Comparison of ENCODE assay signal across 12 cellular contexts in the genomic region with DNA sequence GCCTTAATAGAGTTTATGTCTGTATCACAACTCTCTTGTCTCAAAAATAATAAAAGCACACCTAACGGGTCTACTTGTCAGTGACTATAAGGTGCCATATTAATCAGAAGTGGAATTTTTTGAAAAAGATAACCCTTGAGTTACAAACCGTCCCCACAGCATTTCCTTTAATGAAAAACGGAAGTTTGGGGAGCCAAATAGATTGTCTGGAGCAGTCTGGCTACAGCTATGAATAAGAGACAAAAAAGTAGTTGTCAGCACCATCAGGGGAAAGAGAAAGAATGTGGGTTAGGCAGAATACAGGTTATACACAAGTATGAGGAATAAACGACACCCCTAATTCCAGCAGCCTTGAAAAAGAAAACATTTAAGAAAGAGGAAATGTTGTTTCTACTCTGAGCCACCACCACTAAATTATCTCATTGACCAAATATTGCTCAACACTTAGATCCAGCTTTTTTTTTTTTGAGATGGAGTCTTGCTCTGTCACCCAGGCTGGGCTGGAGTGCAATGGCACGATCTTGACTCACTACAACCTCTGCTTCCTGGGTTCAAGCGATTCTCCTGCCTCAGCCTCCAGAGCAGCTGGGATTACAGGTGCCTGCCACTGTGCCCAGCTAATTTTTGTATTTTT. TPM values are rescaled to one million over a fixed set of nuclear protein-coding genes. Genes with fewer than 3 reads are reported as not detected.
DNase-seq lines count a peak whose midpoint lies in the region; ATAC-seq and TF ChIP-seq lines count a peak whose summit lies in the region.
"Had no signal": no experiment of that assay in that cellular context is flagged by ENCODE, and none has a peak within 500 bp of the region (broad histone marks: within the 10 kb centered on the region; RNA-seq: fewer than 3 reads in every experiment).

No MANE protein-coding gene starts in this region.

- peak; percentile 72 for ATAC-seq in naive thymus-derived CD4-positive, alpha-beta T cell
- ATAC-seq in GM19324 (IDR thresholded peaks at IDR 0.05; ENCODE audit: low FRiP score, unreplicated experiment) = no peak
- no peak for ATAC-seq in HG02588 (IDR thresholded peaks at IDR 0.05; ENCODE audit: unreplicated experiment)
- no peak for ATAC-seq in left colon

- no peaks in the 10 kb centered on the region for H3K9me3 ChIP-seq in naive thymus-derived CD4-positive, alpha-beta T cell (ENCODE audit: control insufficient read depth in 2 of 3, low read length in 3 of 3)
- H3K9me3 ChIP-seq in thyroid gland = no peaks in the 10 kb centered on the region

- POLR2A ChIA-PET in naive thymus-derived CD4-positive, alpha-beta T cell (lab: Charles Lee) = no interaction called here

- H3K27me3 Mint-ChIP-seq in naive thymus-derived CD4-positive, alpha-beta T cell = peaks cover 0 to 18% (median 0%) of the 10 kb centered on the region in 5 donors

- H3K4me3 ChIP-seq in naive thymus-derived CD4-positive, alpha-beta T cell (ENCODE audit: low read length) = no peak overlapping the region
- H3K4me3 ChIP-seq in thyroid gland (replicated peaks in 1 of 3) = no peak overlapping the region
- H3K4me3 ChIP-seq: coronary artery, hepatocyte had no signal

- TF ChIP-seq CTCF in thyroid gland (IDR thresholded peaks at IDR 0.05) = no peak

- H3K4me3 Mint-ChIP-seq in naive thymus-derived CD4-positive, alpha-beta T cell = no peak overlapping the region

- H3K4me1 Mint-ChIP-seq in naive thymus-derived CD4-positive, alpha-beta T cell = peaks cover 0 to 4% (median 0%) of the 10 kb centered on the region in 7 donors

- no peaks in the 10 kb centered on the region for H3K36me3 ChIP-seq in naive thymus-derived CD4-positive, alpha-beta T cell (ENCODE audit: control insufficient read depth in 2 of 3, insufficient read depth in 3 of 3, low read length in 3 of 3)
- no peaks in the 10 kb centered on the region for H3K36me3 ChIP-seq in thyroid gland

- H3K9me3 Mint-ChIP-seq in naive thymus-derived CD4-positive, alpha-beta T cell = peaks cover 0 to 2% (median 0%) of the 10 kb centered on the region in 11 donors

- CTCF ChIA-PET in naive thymus-derived CD4-positive, alpha-beta T cell (lab: Charles Lee) = no interaction called here

- no peaks in the 10 kb centered on the region for H3K36me3 Mint-ChIP-seq in naive thymus-derived CD4-positive, alpha-beta T cell

- peak; percentile 61 for DNase-seq in EH (ENCODE audit: low read depth)
- DNase-seq in NOMO-1 treated with DMSO at 0.1 percent for 48 hours (lab: John Stamatoyannopoulos, UW; ENCODE audit: unreplicated experiment) = peak; percentile 87
- peak; percentile 25 to 62 for DNase-seq in erythroblast (lab: John Stamatoyannopoulos, UW)
- DNase-seq in naive thymus-derived CD4-positive, alpha-beta T cell = no peak
- DNase-seq in left colon = no peak
- DNase-seq in thyroid gland = no peak
- DNase-seq: activated CD4-positive, alpha-beta T cell treated with anti-CD3 and anti-CD28 coated beads for 4 hours; NCI-H2227 treated with DMSO at 0.1 percent for 48 hours had no signal

- no peak overlapping the region for H3K27ac Mint-ChIP-seq in naive thymus-derived CD4-positive, alpha-beta T cell

- WGBS in thyroid gland, 2 donors = 69% methylated on average over 6 of the region's 6 CpGs

- TF ChIP-seq POLR2A in erythroblast (IDR thresholded peaks at IDR 0.05; ENCODE audit: low read length) = no peak
- TF ChIP-seq POLR2A in thyroid gland (IDR thresholded peaks at IDR 0.05) = no peak

- H3K4me1 ChIP-seq in naive thymus-derived CD4-positive, alpha-beta T cell (ENCODE audit: control insufficient read depth in 2 of 2, insufficient read depth in 2 of 2, low read length in 2 of 2) = no peaks in the 10 kb centered on the region
- H3K4me1 ChIP-seq in thyroid gland = no peaks in the 10 kb centered on the region

- no peak overlapping the region for H3K27ac ChIP-seq in naive thymus-derived CD4-positive, alpha-beta T cell (ENCODE audit: low read depth, low read length)
- no peak overlapping the region for H3K27ac ChIP-seq in thyroid gland
- H3K27ac ChIP-seq: coronary artery, hepatocyte had no signal

- intact Hi-C loops in naive thymus-derived CD4-positive, alpha-beta T cell (cut with micrococcal nuclease) = no loop called here
- intact Hi-C loops in left colon (cut with DNase I, micrococcal nuclease) = no loop called here
- intact Hi-C loops in thyroid gland (cut with DNase I) = no loop called here

- H3K27me3 ChIP-seq in naive thymus-derived CD4-positive, alpha-beta T cell (ENCODE audit: control insufficient read depth in 2 of 2, insufficient read depth in 2 of 2, low read length in 2 of 2) = no peaks in the 10 kb centered on the region
- no peaks in the 10 kb centered on the region for H3K27me3 ChIP-seq in thyroid gland
- H3K27me3 ChIP-seq: hepatocyte had no signal

RNA-seq across cellular contexts. Expression of gene USP24, which starts 29.4 kb away (rescaled TPM):
- total RNA-seq in naive thymus-derived CD4-positive, alpha-beta T cell = 10 to 100 TPM; 47.3 to 91.4 (median 75.4) TPM
- polyA plus RNA-seq in naive thymus-derived CD4-positive, alpha-beta T cell = 10 to 100 TPM in 1 of 2 donors, 1 to 10 TPM in 1; 4.7 to 10.3 TPM
- total RNA-seq in left colon (10 to 100 TPM; 33.5 to 35.2 TPM), thyroid gland (10 to 100 TPM; 38.5 to 74.6 (median 43.4) TPM)

Comparison
In these comparisons a context has a peak if more than half of its experiments do, and no peak if none do; other contexts are left out.
1. DNase-seq: peak in EH (single experiment), NOMO-1 treated with DMSO at 0.1 percent for 48 hours (single experiment) and erythroblast (2 of 2); none in naive thymus-derived CD4-positive, alpha-beta T cell (0 of 9), left colon (0 of 2) and thyroid gland (0 of 2).